In the genomic region with DNA sequence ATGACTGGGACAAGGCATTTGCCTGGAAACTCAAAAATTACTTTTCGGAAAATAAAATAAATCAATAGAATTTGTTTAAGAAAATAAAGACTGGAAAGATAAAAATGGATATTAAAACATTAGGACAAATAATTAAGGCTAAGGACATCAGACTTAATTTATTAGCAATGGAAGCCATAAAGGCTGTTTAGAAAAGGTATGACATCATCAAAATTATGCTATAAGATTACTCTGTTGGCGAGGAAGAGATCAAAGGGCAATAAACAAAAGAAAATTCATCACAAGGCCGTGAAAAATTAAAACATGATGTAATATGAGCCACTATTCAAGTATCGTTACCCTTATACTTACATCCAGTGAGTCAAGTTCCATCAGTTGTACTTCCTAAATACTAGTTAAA, we compare ENCODE assay signal across 37 cellular contexts. TPM values are rescaled to one million over a fixed set of nuclear protein-coding genes. Genes with fewer than 3 reads are reported as not detected.
"Had no signal": no experiment of that assay in that cellular context is flagged by ENCODE, and none has a peak within 500 bp of the region (broad histone marks: within the 10 kb centered on the region; RNA-seq: fewer than 3 reads in every experiment).

No MANE protein-coding gene starts in this region.

- FAIRE-seq: astrocyte, bronchial epithelial cell had no signal

- H3K36me3 ChIP-seq: adrenal gland, ascending aorta, brain microvascular endothelial cell, breast epithelium, cardiac muscle cell had no signal

- ATAC-seq: activated naive CD4-positive, alpha-beta T cell treated with anti-CD3 and anti-CD28 coated beads, Interleukin-2, amount 50 U/mL, for 72 hours; activated naive CD8-positive, alpha-beta T cell treated with anti-CD3 and anti-CD28 coated beads, Interleukin-2, amount 50 U/mL, for 24 hours; activated T-cell treated with anti-CD3 and anti-CD28 coated beads, Interleukin-2, amount 50 U/mL, for 4 hours; activated T-cell treated with anti-CD3 and anti-CD28 coated beads, Interleukin-2, amount 50 U/mL, for 72 hours; activated T-helper 17 cell treated with anti-CD3 and anti-CD28 coated beads, Interleukin-2, amount 50 U/mL, for 72 hours; body of pancreas had no signal

- DNase-seq: activated effector memory CD4-positive, alpha-beta T cell treated with anti-CD3 and anti-CD28 coated beads, Interleukin-2, amount 50 U/mL, for 16 hours; activated effector memory CD4-positive, alpha-beta T cell treated with Interleukin-2 at 50 U/mL for 16 hours; activated gamma-delta T cell; activated gamma-delta T cell treated with Interleukin-2 at 50 U/mL for 16 hours; activated naive CD4-positive, alpha-beta T cell; activated naive CD4-positive, alpha-beta T cell treated with anti-CD3 and anti-CD28 coated beads for 36 hours; activated naive CD4-positive, alpha-beta T cell treated with anti-CD3 and anti-CD28 coated beads, Interleukin-2, amount 10 ng/mL, durations not matched to agents 7 days and 5 days; activated naive CD4-positive, alpha-beta T cell treated with anti-CD3 and anti-CD28 coated beads, Interleukin-2, amount 50 U/mL, for 16 hours; activated naive CD4-positive, alpha-beta T cell treated with Interleukin-2 at 50 U/mL for 16 hours; activated naive CD8-positive, alpha-beta T cell treated with anti-CD3 and anti-CD28 coated beads for 36 hours; activated naive CD8-positive, alpha-beta T cell treated with anti-CD3 and anti-CD28 coated beads, Interleukin-2, amount 10 ng/mL, durations not matched to agents 7 days and 5 days; activated naive CD8-positive, alpha-beta T cell treated with anti-CD3 and anti-CD28 coated beads, Interleukin-2, amount 50 U/mL, for 24 hours; activated T-cell treated with anti-CD3 and anti-CD28 coated beads, Interleukin-2, amount 50 U/mL, for 24 hours; activated T-cell treated with anti-CD3 and anti-CD28 coated beads, Interleukin-2, amount 50 U/mL, for 4 hours; activated T-cell treated with anti-CD3 and anti-CD28 coated beads, Interleukin-2, amount 50 U/mL, for 48 hours; activated T-cell treated with anti-CD3 and anti-CD28 coated beads, Interleukin-2, amount 50 U/mL, for 72 hours; adrenal gland; amniotic stem cell; amygdala; anterior cingulate cortex; aorta; body of pancreas; brain microvascular endothelial cell; caudate nucleus; central memory CD4-positive, alpha-beta T cell; cerebellar nuclear complex had no signal

- H3K4me1 ChIP-seq: ascending aorta, breast epithelium had no signal

- H3K27ac ChIP-seq: adrenal gland, ascending aorta, body of pancreas, brain microvascular endothelial cell, breast epithelium, cardiac muscle cell had no signal

- H3K27me3 ChIP-seq: adrenal gland, ascending aorta, brain microvascular endothelial cell, breast epithelium had no signal

- H3K4me3 ChIP-seq: adrenal gland, ascending aorta, body of pancreas, breast epithelium, cardiac muscle cell had no signal

- H3K9me3 ChIP-seq: adrenal gland, ascending aorta, body of pancreas, breast epithelium had no signal

RNA-seq across cellular contexts. Expression of a gene that starts 2.7 kb away (rescaled TPM):
- total RNA-seq: activated naive CD4-positive, alpha-beta T cell treated with anti-CD3 and anti-CD28 coated beads for 36 hours; activated naive CD4-positive, alpha-beta T cell treated with anti-CD3 and anti-CD28 coated beads, Interleukin-2, amount 50 U/mL, for 72 hours; activated naive CD8-positive, alpha-beta T cell treated with anti-CD3 and anti-CD28 coated beads for 36 hours; activated naive CD8-positive, alpha-beta T cell treated with anti-CD3 and anti-CD28 coated beads, Interleukin-2, amount 10 ng/mL, durations not matched to agents 7 days and 5 days; activated T-cell treated with anti-CD3 and anti-CD28 coated beads, Interleukin-2, amount 50 U/mL, for 4 hours; activated T-cell treated with anti-CD3 and anti-CD28 coated beads, Interleukin-2, amount 50 U/mL, for 72 hours; activated T-helper 1 cell treated with anti-CD3 and anti-CD28 coated beads, Interleukin-12 subunit alpha, Interleukin-12 subunit beta, Interleukin-2, Interleukin-4 antibody, amounts not matched to agents 30 ng/mL and 10 ng/mL and 1 ng/mL, durations not matched to agents 14 hours and 24 hours and 36 hours; activated T-helper 17 cell treated with anti-CD3 and anti-CD28 coated beads, Interleukin-2, amount 50 U/mL, for 72 hours; activated T-helper 2 cell treated with anti-CD3 and anti-CD28 coated beads, Interferon-gamma antibody, Interleukin-2, Interleukin-4, amounts not matched to agents 10 μg/mL and 5 μg/mL and 100 μg/mL, durations not matched to agents 14 hours and 24 hours and 36 hours; aorta; astrocyte; body of pancreas; bronchial epithelial cell; cardiac septum; chondrocyte had no signal
- polyA plus RNA-seq: aorta had no signal
